27 cellular contexts compared by ENCODE assay signal in the genomic region with DNA sequence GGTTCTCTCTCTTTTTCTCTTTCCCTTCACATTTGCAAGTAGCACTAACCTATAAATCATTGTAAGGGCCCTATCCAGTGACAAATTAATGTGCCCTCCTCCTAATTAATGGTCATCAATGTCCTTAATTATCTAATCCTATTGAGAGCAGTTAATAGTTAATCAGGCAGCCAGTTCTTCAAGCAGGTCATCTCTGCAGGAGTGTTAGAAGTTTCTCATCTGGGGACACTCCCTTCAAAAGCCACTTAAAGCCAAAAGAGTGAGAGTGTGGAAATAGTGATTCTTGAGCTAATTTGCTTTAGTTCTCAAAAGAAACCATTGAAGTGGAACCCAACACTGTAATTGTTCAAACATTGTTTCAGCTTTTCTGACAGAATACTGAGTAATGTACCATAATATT.
DNase-seq lines count a peak whose midpoint lies in the region; ATAC-seq and TF ChIP-seq lines count a peak whose summit lies in the region.
"Had no signal": no experiment of that assay in that cellular context is flagged by ENCODE, and none has a peak within 500 bp of the region (broad histone marks: within the 10 kb centered on the region; RNA-seq: fewer than 3 reads in every experiment).

No MANE protein-coding gene starts in this region.

- ATAC-seq in GM18909 (IDR thresholded peaks at IDR 0.05; ENCODE audit: poor library complexity, unreplicated experiment), result peak; percentile 52
- peak; percentile 30 for ATAC-seq in GM21723 (IDR thresholded peaks at IDR 0.05; ENCODE audit: unreplicated experiment)
- ATAC-seq in HG03354 (IDR thresholded peaks at IDR 0.05; ENCODE audit: poor library complexity, severe bottlenecking, unreplicated experiment), result peak; percentile 52
- ATAC-seq: activated CD4-positive, alpha-beta T cell treated with anti-CD3 and anti-CD28 coated beads for 36 hours; left colon; Panc1 had no signal

- H3K9me3 ChIP-seq in colonic mucosa, result no peaks in the 10 kb centered on the region
- H3K9me3 ChIP-seq: SJSA1, thyroid gland had no signal

- no peak for TF ChIP-seq CTCF in colonic mucosa (IDR thresholded peaks at IDR 0.05)

- H3K4me3 ChIP-seq in colonic mucosa, result no peak overlapping the region
- H3K4me3 ChIP-seq: SJSA1, thyroid gland had no signal

- H3K27ac ChIP-seq in colonic mucosa, result no peak overlapping the region
- H3K27ac ChIP-seq: SJSA1, thyroid gland had no signal

- no peaks in the 10 kb centered on the region for H3K27me3 ChIP-seq in colonic mucosa
- H3K27me3 ChIP-seq: SJSA1, thyroid gland had no signal

- no peaks in the 10 kb centered on the region for H3K36me3 ChIP-seq in colonic mucosa
- H3K36me3 ChIP-seq: SJSA1, thyroid gland had no signal

- no peak overlapping the region for H3K9ac ChIP-seq in colonic mucosa (ENCODE audit: low read depth in 2 of 2, low read length in 2 of 2)

- intact Hi-C loops in colonic mucosa (cut with DNase I), result no loop called here

- no peaks in the 10 kb centered on the region for H3K4me1 ChIP-seq in colonic mucosa
- H3K4me1 ChIP-seq: thyroid gland had no signal

- DNase-seq in renal cortical epithelial cell (ENCODE audit: low read depth) (peak; percentile 51), colonic mucosa (no peak), NCI-H128 (lab: John Stamatoyannopoulos, UW; ENCODE audit: unreplicated experiment) (no peak), MV-4-11 (lab: John Stamatoyannopoulos, UW) (no peak)
- DNase-seq: activated CD4-positive, alpha-beta T cell treated with anti-CD3 and anti-CD28 coated beads for 36 hours; activated naive CD4-positive, alpha-beta T cell treated with anti-CD3 and anti-CD28 coated beads, Interleukin-2, amount 10 ng/mL, durations not matched to agents 7 days and 5 days; activated T-cell treated with anti-CD3 and anti-CD28 coated beads, Interleukin-2, amount 50 U/mL, for 48 hours; anterior cingulate cortex; CD4-positive, CD25-positive, alpha-beta regulatory T cell; dermis blood vessel endothelial cell; DMS 273 treated with DMSO at 0.1 percent for 48 hours; head of caudate nucleus; Kasumi-1; left colon; mesendoderm; NCI-H1048; NCI-H1930; NCI-H345; nucleus accumbens; stimulated activated CD4-positive, alpha-beta T cell treated with anti-CD3 and anti-CD28 coated beads, Interleukin-2, amount 100 ng/mL, for 48 hours; stimulated activated naive CD4-positive, alpha-beta T cell treated with Interleukin-2 at 50 U/mL for 16 hours; thyroid gland had no signal
